1 cellular context compared by ENCODE assay signal in the genomic region with DNA sequence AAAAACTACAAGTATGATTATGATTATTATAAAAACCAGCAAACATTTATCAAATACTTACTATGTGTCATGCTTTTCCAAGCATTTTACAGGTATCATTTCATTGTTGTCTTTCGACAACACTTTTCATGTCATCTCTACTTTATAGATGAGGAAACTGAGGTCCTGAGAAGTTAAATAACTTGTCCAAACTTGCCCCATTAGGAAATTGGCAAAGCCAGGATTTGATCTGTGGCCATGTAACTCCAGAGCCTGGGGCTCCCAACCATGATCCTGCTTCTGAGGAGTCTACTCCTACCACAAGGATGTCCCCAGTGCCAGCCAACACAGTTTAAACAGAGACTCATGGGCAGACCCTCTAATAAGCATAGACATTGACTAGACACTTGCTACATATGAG.
TF ChIP-seq lines count a peak whose summit lies in the region.

No MANE protein-coding gene starts in this region.

TF ChIP-seq in IMR-90, 13 proteins besides CTCF, POLR2A, EP300 and RAD21:
- no peak for TF ChIP-seq RFX5 (IDR thresholded peaks at IDR 0.05; ENCODE audit: low read depth, low read length)
- TF ChIP-seq BHLHE40 (IDR thresholded peaks at IDR 0.05; ENCODE audit: low read depth, low read length): no peak
- no peak for TF ChIP-seq FOS (IDR thresholded peaks at IDR 0.05; ENCODE audit: low read depth, low read length)
- TF ChIP-seq CHD1 (IDR thresholded peaks at IDR 0.05; ENCODE audit: low read depth, low read length): no peak
- TF ChIP-seq SMC3 (IDR thresholded peaks at IDR 0.05; ENCODE audit: low read depth, low read length): no peak
- TF ChIP-seq, protein P1, sequence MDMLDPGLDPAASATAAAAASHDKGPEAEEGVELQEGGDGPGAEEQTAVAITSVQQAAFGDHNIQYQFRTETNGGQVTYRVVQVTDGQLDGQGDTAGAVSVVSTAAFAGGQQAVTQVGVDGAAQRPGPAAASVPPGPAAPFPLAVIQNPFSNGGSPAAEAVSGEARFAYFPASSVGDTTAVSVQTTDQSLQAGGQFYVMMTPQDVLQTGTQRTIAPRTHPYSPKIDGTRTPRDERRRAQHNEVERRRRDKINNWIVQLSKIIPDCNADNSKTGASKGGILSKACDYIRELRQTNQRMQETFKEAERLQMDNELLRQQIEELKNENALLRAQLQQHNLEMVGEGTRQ (IDR thresholded peaks at IDR 0.05; ENCODE audit: low read depth, low read length): no peak
- no peak for TF ChIP-seq CEBPB (IDR thresholded peaks at IDR 0.05; ENCODE audit: low read depth, low read length)
- TF ChIP-seq, protein P2, sequence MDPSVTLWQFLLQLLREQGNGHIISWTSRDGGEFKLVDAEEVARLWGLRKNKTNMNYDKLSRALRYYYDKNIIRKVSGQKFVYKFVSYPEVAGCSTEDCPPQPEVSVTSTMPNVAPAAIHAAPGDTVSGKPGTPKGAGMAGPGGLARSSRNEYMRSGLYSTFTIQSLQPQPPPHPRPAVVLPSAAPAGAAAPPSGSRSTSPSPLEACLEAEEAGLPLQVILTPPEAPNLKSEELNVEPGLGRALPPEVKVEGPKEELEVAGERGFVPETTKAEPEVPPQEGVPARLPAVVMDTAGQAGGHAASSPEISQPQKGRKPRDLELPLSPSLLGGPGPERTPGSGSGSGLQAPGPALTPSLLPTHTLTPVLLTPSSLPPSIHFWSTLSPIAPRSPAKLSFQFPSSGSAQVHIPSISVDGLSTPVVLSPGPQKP (IDR thresholded peaks at IDR 0.05; ENCODE audit: borderline replicate concordance, low read depth, low read length): no peak
- no peak for TF ChIP-seq MAFK (IDR thresholded peaks at IDR 0.05; ENCODE audit: low read depth, low read length)
- no peak for TF ChIP-seq MAZ (IDR thresholded peaks at IDR 0.05; ENCODE audit: borderline replicate concordance, low read depth, low read length)
- no peak for TF ChIP-seq MXI1 (IDR thresholded peaks at IDR 0.05; ENCODE audit: borderline replicate concordance, low read depth, low read length)
- no peak for TF ChIP-seq RCOR1 (IDR thresholded peaks at IDR 0.05; ENCODE audit: insufficient replicate concordance, low read length)
- TF ChIP-seq NFE2L2 (IDR thresholded peaks at IDR 0.05; ENCODE audit: low read depth, low read length): no peak
